Comparison of ENCODE assay signal across 16 cellular contexts in the genomic region with DNA sequence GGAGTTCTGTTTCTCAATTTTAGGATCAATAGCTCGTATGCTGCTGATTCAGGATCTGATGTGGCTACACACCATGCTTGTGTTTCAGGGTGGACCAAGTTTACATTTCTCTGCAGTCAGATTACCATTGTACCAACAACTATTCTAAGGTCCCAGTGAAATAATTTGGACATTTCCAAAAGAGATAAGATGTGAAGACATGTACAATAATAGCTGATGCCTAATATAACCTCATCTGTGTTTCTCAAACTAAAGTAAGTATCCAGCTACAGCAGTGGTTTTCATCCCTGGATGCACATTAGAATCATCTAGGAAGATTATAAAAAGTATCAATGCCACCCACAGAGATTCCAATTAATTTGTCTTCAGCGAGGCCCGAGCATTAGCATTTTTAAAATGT.
DNase-seq lines count a peak whose midpoint lies in the region; ATAC-seq and TF ChIP-seq lines count a peak whose summit lies in the region.
"Had no signal": no experiment of that assay in that cellular context is flagged by ENCODE, and none has a peak within 500 bp of the region (broad histone marks: within the 10 kb centered on the region; RNA-seq: fewer than 3 reads in every experiment).

No MANE protein-coding gene starts in this region.

- TF ChIP-seq CTCF in heart right ventricle (IDR thresholded peaks at IDR 0.05), result no peak

- H3K9me3 ChIP-seq in heart right ventricle, result no peaks in the 10 kb centered on the region
- H3K9me3 ChIP-seq: Caco-2, HAP-1 had no signal

- WGBS in heart right ventricle, 2 donors, result 73 to 79% methylated on average over 3 of the region's 3 CpGs

- no peaks in the 10 kb centered on the region for H3K36me3 ChIP-seq in heart right ventricle
- H3K36me3 ChIP-seq: HAP-1 had no signal

- H3K4me3 ChIP-seq in heart right ventricle, result no peak overlapping the region
- H3K4me3 ChIP-seq: HAP-1 had no signal

- no peak overlapping the region for H3K27ac ChIP-seq in heart right ventricle

- intact Hi-C loops in left ventricle myocardium superior (cut with micrococcal nuclease), result no loop called here
- intact Hi-C loops in heart right ventricle (cut with DNase I), result no loop called here

- peaks cover 0 to 7% (median 0%) of the 10 kb centered on the region in 9 donors for H3K4me1 ChIP-seq in heart right ventricle
- H3K4me1 ChIP-seq: Caco-2, HAP-1 had no signal

- ATAC-seq in left ventricle myocardium superior (peak; percentile 61), heart right ventricle (no peak), HG03442 (IDR thresholded peaks at IDR 0.05; ENCODE audit: unreplicated experiment) (no peak)
- ATAC-seq: CD8-positive, alpha-beta T cell had no signal

- H3K27me3 ChIP-seq in heart right ventricle, result no peaks in the 10 kb centered on the region

- DNase-seq in NCI-H524 (lab: John Stamatoyannopoulos, UW) (peak; percentile 43 to 53), NCI-H524 treated with DMSO at 0.1 percent for 48 hours (lab: John Stamatoyannopoulos, UW) (no peak), left ventricle myocardium superior (no peak), heart right ventricle (no peak), NCI-H82 treated with DMSO at 0.1 percent for 48 hours (lab: John Stamatoyannopoulos, UW; ENCODE audit: unreplicated experiment) (peak; percentile 54), NCI-H748 treated with DMSO at 0.1 percent for 48 hours (lab: John Stamatoyannopoulos, UW) (no peak)
- DNase-seq: C1 segment of cervical spinal cord; Caco-2; CD4-positive, CD25-positive, alpha-beta regulatory T cell; CD8-positive, alpha-beta T cell; DMS153; DND-41; GOT3; HFFc6 had no signal

Comparison
In these comparisons a context has a peak if more than half of its experiments do, and no peak if none do; other contexts are left out.
1. DNase-seq: peak in NCI-H524 (2 of 2) and NCI-H82 treated with DMSO at 0.1 percent for 48 hours (single experiment); none in NCI-H524 treated with DMSO at 0.1 percent for 48 hours (single experiment), left ventricle myocardium superior (single experiment), heart right ventricle (0 of 2) and NCI-H748 treated with DMSO at 0.1 percent for 48 hours (single experiment).